17 cellular contexts compared by ENCODE assay signal in genomic region chr19:2812414-2813234, GRCh38. TPM values are rescaled to one million over a fixed set of nuclear protein-coding genes. Genes with fewer than 3 reads are reported as not detected.
DNase-seq lines count a peak whose midpoint lies in the region; FAIRE-seq and TF ChIP-seq lines count a peak whose summit lies in the region.
"Had no signal": no experiment of that assay in that cellular context is flagged by ENCODE, and none has a peak within 500 bp of the region (broad histone marks: within the 10 kb centered on the region; RNA-seq: fewer than 3 reads in every experiment).

No MANE protein-coding gene starts in this region.

- H3K9ac ChIP-seq in neural progenitor cell, result no peak overlapping the region
- H3K9ac ChIP-seq: BLaER1 treated with 17β-estradiol and CSF1 and Interleukin-3, amounts not matched to agents 10 nM and 100 nM had no signal

- TF ChIP-seq CTCF in GM13976 (IDR thresholded peaks at IDR 0.05; ENCODE audit: borderline replicate concordance, control extremely low read depth, extremely low read depth, insufficient read depth, missing control alignments) (no peak), chondrocyte (IDR thresholded peaks at IDR 0.05) (no peak), osteocyte (IDR thresholded peaks at IDR 0.05) (no peak), neural progenitor cell (IDR thresholded peaks at IDR 0.05) (no peak)

- no peaks in the 10 kb centered on the region for H3K36me3 ChIP-seq in neural progenitor cell

- H3K27me3 Mint-ChIP-seq in chondrocyte (ENCODE audit: low read depth) (no peaks in the 10 kb centered on the region), osteocyte (ENCODE audit: unreplicated experiment) (no peaks in the 10 kb centered on the region), neural progenitor cell (ENCODE audit: insufficient read depth, low read depth) (peaks cover 5% of the 10 kb centered on the region)

- H3K27ac Mint-ChIP-seq in chondrocyte (ENCODE audit: unreplicated experiment) (no peak overlapping the region), osteocyte (ENCODE audit: unreplicated experiment) (no peak overlapping the region), neural progenitor cell (no peak overlapping the region)
- H3K27ac Mint-ChIP-seq: CD8-positive, alpha-beta T cell had no signal

- in situ Hi-C loops in GM13976 (cut with MboI; ENCODE audit: low sequenced_read_pairs, unreplicated experiment), result no loop called here

- H2AFZ ChIP-seq in neural progenitor cell (replicated peaks), result no peak overlapping the region

- no peak overlapping the region for H3K4me2 ChIP-seq in neural progenitor cell

- no peaks in the 10 kb centered on the region for H3K27me3 ChIP-seq in neural progenitor cell

- H3K9me3 Mint-ChIP-seq in chondrocyte (ENCODE audit: low read depth) (no peaks in the 10 kb centered on the region), osteocyte (ENCODE audit: unreplicated experiment) (no peaks in the 10 kb centered on the region), neural progenitor cell (no peaks in the 10 kb centered on the region)
- H3K9me3 Mint-ChIP-seq: CD8-positive, alpha-beta T cell had no signal

- H3K27ac ChIP-seq in neural progenitor cell, result no peak overlapping the region
- H3K27ac ChIP-seq: BLaER1 treated with 17β-estradiol and CSF1 and Interleukin-3, amounts not matched to agents 10 nM and 100 nM had no signal

- peak; percentile 30 for DNase-seq in D341Med (ENCODE audit: low spot score)
- peak; percentile 23 for DNase-seq in GM13976 (ENCODE audit: low spot score)
- DNase-seq in chondrocyte (ENCODE audit: low spot score), result peak; percentile 77
- DNase-seq in osteocyte (ENCODE audit: extremely low spot score, unreplicated experiment), result peak; percentile 81
- no peak for DNase-seq in NCI-H446 treated with DMSO at 0.1 percent for 48 hours (lab: John Stamatoyannopoulos, UW)
- DNase-seq in HTR-8/SVneo (ENCODE audit: insufficient read length, low spot score), result no peak
- no peak for DNase-seq in neural progenitor cell (ENCODE audit: low spot score)
- no peak for DNase-seq in stimulated activated CD8-positive, alpha-beta memory T cell treated with anti-CD3 and anti-CD28 coated beads, Interleukin-4, amount 100 ng/mL, for 48 hours
- DNase-seq: CD8-positive, alpha-beta T cell; GOT3; NCI-H1436 treated with DMSO at 0.1 percent for 48 hours; NCI-H2029; NCI-H345; NCI-H526 had no signal

- H3K79me2 ChIP-seq in neural progenitor cell (ENCODE audit: low read depth), result no peaks in the 10 kb centered on the region

- no peaks in the 10 kb centered on the region for H3K4me1 ChIP-seq in neural progenitor cell

- no peaks in the 10 kb centered on the region for H3K9me3 ChIP-seq in neural progenitor cell (ENCODE audit: low read depth)
- H3K9me3 ChIP-seq: BLaER1 treated with 17β-estradiol and CSF1 and Interleukin-3, amounts not matched to agents 10 nM and 100 nM had no signal

- no peaks in the 10 kb centered on the region for H3F3A ChIP-seq in neural progenitor cell (ENCODE audit: low read depth)

- H3K4me3 ChIP-seq in neural progenitor cell, result no peak overlapping the region
- H3K4me3 ChIP-seq: BLaER1 treated with 17β-estradiol and CSF1 and Interleukin-3, amounts not matched to agents 10 nM and 100 nM had no signal

- H3K36me3 Mint-ChIP-seq in chondrocyte (ENCODE audit: low read depth) (peaks cover 3% of the 10 kb centered on the region), osteocyte (ENCODE audit: unreplicated experiment) (peaks cover 3% of the 10 kb centered on the region), neural progenitor cell (peaks cover 6% of the 10 kb centered on the region)

- no peak for FAIRE-seq in HTR-8/SVneo (lab: Jason Lieb, UNC)
- FAIRE-seq: D721Med had no signal

- H3K4me1 Mint-ChIP-seq in chondrocyte (ENCODE audit: low read depth) (no peaks in the 10 kb centered on the region), osteocyte (ENCODE audit: unreplicated experiment) (no peaks in the 10 kb centered on the region), neural progenitor cell (no peaks in the 10 kb centered on the region)

- H4K20me1 ChIP-seq in neural progenitor cell (ENCODE audit: low read depth), result peaks cover 7% of the 10 kb centered on the region

- no peak overlapping the region for H3K4me3 Mint-ChIP-seq in chondrocyte (ENCODE audit: unreplicated experiment)
- no peak overlapping the region for H3K4me3 Mint-ChIP-seq in osteocyte (ENCODE audit: unreplicated experiment)
- H3K4me3 Mint-ChIP-seq in neural progenitor cell, result no peak overlapping the region
- H3K4me3 Mint-ChIP-seq: CD8-positive, alpha-beta T cell had no signal

RNA-seq across cellular contexts. Expression of gene ZNF554, which starts 7.0 kb away (rescaled TPM):
- total RNA-seq in chondrocyte (4.1 to 4.5 TPM (median 4.4 TPM) in 3 replicates), osteocyte (7.1 and 7.4 TPM in 2 replicates), neural progenitor cell (ENCODE audit: low replicate concordance) (10.1 and 11.0 TPM in 2 replicates)

RNA-seq across cellular contexts. Expression of gene THOP1, which starts 27.3 kb away (rescaled TPM):
- 46.9 to 78.0 TPM (median 48.4 TPM) in 3 replicates for total RNA-seq in chondrocyte
- 43.4 and 45.2 TPM in 2 replicates for total RNA-seq in osteocyte
- 105 and 222 TPM in 2 replicates for total RNA-seq in neural progenitor cell (ENCODE audit: low replicate concordance)

RNA-seq across cellular contexts. Expression of gene ZNF555, which starts 28.7 kb away (rescaled TPM):
- 7.4 to 9.2 TPM (median 8.5 TPM) in 3 replicates for total RNA-seq in chondrocyte
- total RNA-seq in osteocyte, result 5.9 and 10.6 TPM in 2 replicates
- 14.6 and 18.8 TPM in 2 replicates for total RNA-seq in neural progenitor cell (ENCODE audit: low replicate concordance)

RNA-seq across cellular contexts. Expression of gene SGTA, which starts 29.6 kb away (rescaled TPM):
- 36.6 to 42.2 TPM (median 37.7 TPM) in 3 replicates for total RNA-seq in chondrocyte
- 50.7 and 53.2 TPM in 2 replicates for total RNA-seq in osteocyte
- 30.9 and 75.4 TPM in 2 replicates for total RNA-seq in neural progenitor cell (ENCODE audit: low replicate concordance)

RNA-seq across cellular contexts. Expression of gene ZNF556, which starts 54.5 kb away (rescaled TPM):
- total RNA-seq in chondrocyte (not detected in 3 replicates), osteocyte (not detected in 2 replicates), neural progenitor cell (ENCODE audit: low replicate concordance) (0.25 TPM in 1 of 2 replicates, not detected in the other)
- total RNA-seq: A673; CD8-positive, alpha-beta T cell had no signal

Comparison
In these comparisons a context has a peak if more than half of its experiments do, and no peak if none do; other contexts are left out.
1. DNase-seq: peak in D341Med (single experiment), GM13976 (single experiment), chondrocyte (single experiment) and osteocyte (single experiment); none in NCI-H446 treated with DMSO at 0.1 percent for 48 hours (single experiment), HTR-8/SVneo (single experiment), neural progenitor cell (single experiment) and stimulated activated CD8-positive, alpha-beta memory T cell treated with anti-CD3 and anti-CD28 coated beads, Interleukin-4, amount 100 ng/mL, for 48 hours (single experiment).